In genomic region chr19:50831026-50831396, GRCh38 we compare ENCODE assay signal across 18 cellular contexts. TPM values are rescaled to one million over a fixed set of nuclear protein-coding genes. Genes with fewer than 3 reads are reported as not detected.
A peak's percentile ranks its signal among the peaks of the same experiment; 100 is the strongest.
DNase-seq lines count a peak whose midpoint lies in the region; ATAC-seq and TF ChIP-seq lines count a peak whose summit lies in the region.
"Had no signal": no experiment of that assay in that cellular context is flagged by ENCODE, and none has a peak within 500 bp of the region (broad histone marks: within the 10 kb centered on the region; RNA-seq: fewer than 3 reads in every experiment).

No MANE protein-coding gene starts in this region.

- CTCF ChIA-PET in HEK293 (lab: Yijun Ruan, JAX) = interaction anchor here (1.1 kb wide), 1 partner anchor 75 kb away, joined by 3 read pairs; no protein-coding TSS in a partner anchor

- 0 out of 2 replicates have a peak overlapping the region, but pooled peaks have one; percentile 5 for H3K27ac ChIP-seq in 22Rv1
- no peak overlapping the region for H3K27ac ChIP-seq in HEK293 (ENCODE audit: extremely low read depth, low read depth, low read length)
- H3K27ac ChIP-seq in mucosa of rectum (ENCODE audit: low read depth in 2 of 2, low read length in 2 of 2) = peak overlapping the region; percentile 21 to 70
- no peak overlapping the region for H3K27ac ChIP-seq in WERI-Rb-1

- intact Hi-C loops in mucosa of descending colon (cut with DNase I, micrococcal nuclease) = no loop called here

- TF ChIP-seq CTCF in 22Rv1 (IDR thresholded peaks at IDR 0.05) (no peak), HEK293 (tag by site-specific recombination; IDR thresholded peaks at IDR 0.05) (no peak), WERI-Rb-1 (IDR thresholded peaks at IDR 0.05; ENCODE audit: low read depth, low read length) (no peak), mucosa of descending colon (IDR thresholded peaks at IDR 0.05) (no peak)

- H3K4me1 ChIP-seq in HEK293 (ENCODE audit: control insufficient read depth, insufficient read depth, low read length) (no peaks in the 10 kb centered on the region; the same call in 1 of the 2 replicates), mucosa of rectum (ENCODE audit: control insufficient read depth in 2 of 2, insufficient read depth in 2 of 2, low read length in 2 of 2) (peaks cover 5 to 6% of the 10 kb centered on the region in 2 donors), mucosa of descending colon (ENCODE audit: low read depth) (peaks cover 7% of the 10 kb centered on the region)
- H3K4me1 ChIP-seq: Caco-2 had no signal

- H3K36me3 ChIP-seq in HEK293 (ENCODE audit: control insufficient read depth in 2 of 2, insufficient read depth in 1 of 2, low read length in 2 of 2) (no peaks in the 10 kb centered on the region), mucosa of rectum (ENCODE audit: control insufficient read depth in 2 of 2, insufficient read depth in 2 of 2, low read length in 2 of 2) (no peaks in the 10 kb centered on the region), WERI-Rb-1 (no peaks in the 10 kb centered on the region), mucosa of descending colon (ENCODE audit: low read depth) (no peaks in the 10 kb centered on the region)
- H3K36me3 ChIP-seq: BE2C had no signal

- H3K27me3 ChIP-seq in mucosa of rectum (ENCODE audit: control insufficient read depth in 2 of 2, insufficient read depth in 2 of 2, low read length in 2 of 2) (peaks cover 0 to 5% of the 10 kb centered on the region in 2 donors), WERI-Rb-1 (ENCODE audit: insufficient read depth, low read depth, severe bottlenecking) (peaks cover 11% of the 10 kb centered on the region)
- H3K27me3 ChIP-seq: BE2C had no signal

- H3K9ac ChIP-seq in mucosa of rectum (ENCODE audit: low read depth in 1 of 2, low read length in 2 of 2) = peak overlapping the region in 1 of 2 donors; percentile 47

- no peak overlapping the region for H3K4me3 ChIP-seq in HEK293 (ENCODE audit: low read depth, low read length)
- H3K4me3 ChIP-seq in mucosa of rectum (ENCODE audit: low read length in 2 of 2) = no peak overlapping the region
- H3K4me3 ChIP-seq in WERI-Rb-1 (ENCODE audit: low read depth, low read length) = no peak overlapping the region
- H3K4me3 ChIP-seq in mucosa of descending colon = no peak overlapping the region
- H3K4me3 ChIP-seq: GM23338 had no signal

- H3K9me3 ChIP-seq in HEK293 (ENCODE audit: control insufficient read depth, insufficient read depth, low read depth, low read length) (no peaks in the 10 kb centered on the region), mucosa of rectum (ENCODE audit: control insufficient read depth in 2 of 2, low read length in 2 of 2) (no peaks in the 10 kb centered on the region), WERI-Rb-1 (ENCODE audit: severe bottlenecking) (peaks cover 8% of the 10 kb centered on the region), mucosa of descending colon (no peaks in the 10 kb centered on the region)
- H3K9me3 ChIP-seq: BE2C, Caco-2 had no signal

- ATAC-seq in mucosa of descending colon = no peak

- peak; percentile 4 for DNase-seq in dedifferentiated amniotic fluid mesenchymal stem cell (ENCODE audit: extremely low spot score)
- no peak for DNase-seq in WERI-Rb-1
- DNase-seq in stimulated activated naive CD4-positive, alpha-beta T cell (lab: John Stamatoyannopoulos, UW) = no peak
- no peak for DNase-seq in mucosa of descending colon
- DNase-seq in hypothalamus (lab: John Stamatoyannopoulos, UW) = no peak
- DNase-seq: ACHN; BE2C; C1 segment of cervical spinal cord; Caco-2; CD4-positive, alpha-beta T cell; GDM1; HCEC 1CT; HFFc6 had no signal

- POLR2A ChIA-PET in HEK293 (lab: Yijun Ruan, JAX) = interaction anchor here (1.2 kb wide), 1 partner anchor 26 kb away, joined by 4 read pairs; no protein-coding TSS in a partner anchor

TF ChIP-seq in HEK293, 187 proteins besides CTCF, POLR2A, EP300 and RAD21:
- TF ChIP-seq ZNF768 (tag by site-specific recombination; IDR thresholded peaks at IDR 0.05) (peak; percentile 61; the same call in 1 of the 2 replicates), ZFP69B (tag by site-specific recombination; IDR thresholded peaks at IDR 0.05) (no peak), ZNF623 (tag by site-specific recombination; IDR thresholded peaks at IDR 0.05) (peak; percentile 64), ZEB2 (tag by site-specific recombination; IDR thresholded peaks at IDR 0.05) (no peak), ZNF311 (tag by site-specific recombination; IDR thresholded peaks at IDR 0.05; ENCODE audit: borderline replicate concordance) (no peak), ZNF121 (tag by site-specific recombination; IDR thresholded peaks at IDR 0.05) (no peak), ZNF292 (tag by site-specific recombination; IDR thresholded peaks at IDR 0.05; ENCODE audit: borderline replicate concordance, low read depth) (no peak)
- TF ChIP-seq, protein P1, sequence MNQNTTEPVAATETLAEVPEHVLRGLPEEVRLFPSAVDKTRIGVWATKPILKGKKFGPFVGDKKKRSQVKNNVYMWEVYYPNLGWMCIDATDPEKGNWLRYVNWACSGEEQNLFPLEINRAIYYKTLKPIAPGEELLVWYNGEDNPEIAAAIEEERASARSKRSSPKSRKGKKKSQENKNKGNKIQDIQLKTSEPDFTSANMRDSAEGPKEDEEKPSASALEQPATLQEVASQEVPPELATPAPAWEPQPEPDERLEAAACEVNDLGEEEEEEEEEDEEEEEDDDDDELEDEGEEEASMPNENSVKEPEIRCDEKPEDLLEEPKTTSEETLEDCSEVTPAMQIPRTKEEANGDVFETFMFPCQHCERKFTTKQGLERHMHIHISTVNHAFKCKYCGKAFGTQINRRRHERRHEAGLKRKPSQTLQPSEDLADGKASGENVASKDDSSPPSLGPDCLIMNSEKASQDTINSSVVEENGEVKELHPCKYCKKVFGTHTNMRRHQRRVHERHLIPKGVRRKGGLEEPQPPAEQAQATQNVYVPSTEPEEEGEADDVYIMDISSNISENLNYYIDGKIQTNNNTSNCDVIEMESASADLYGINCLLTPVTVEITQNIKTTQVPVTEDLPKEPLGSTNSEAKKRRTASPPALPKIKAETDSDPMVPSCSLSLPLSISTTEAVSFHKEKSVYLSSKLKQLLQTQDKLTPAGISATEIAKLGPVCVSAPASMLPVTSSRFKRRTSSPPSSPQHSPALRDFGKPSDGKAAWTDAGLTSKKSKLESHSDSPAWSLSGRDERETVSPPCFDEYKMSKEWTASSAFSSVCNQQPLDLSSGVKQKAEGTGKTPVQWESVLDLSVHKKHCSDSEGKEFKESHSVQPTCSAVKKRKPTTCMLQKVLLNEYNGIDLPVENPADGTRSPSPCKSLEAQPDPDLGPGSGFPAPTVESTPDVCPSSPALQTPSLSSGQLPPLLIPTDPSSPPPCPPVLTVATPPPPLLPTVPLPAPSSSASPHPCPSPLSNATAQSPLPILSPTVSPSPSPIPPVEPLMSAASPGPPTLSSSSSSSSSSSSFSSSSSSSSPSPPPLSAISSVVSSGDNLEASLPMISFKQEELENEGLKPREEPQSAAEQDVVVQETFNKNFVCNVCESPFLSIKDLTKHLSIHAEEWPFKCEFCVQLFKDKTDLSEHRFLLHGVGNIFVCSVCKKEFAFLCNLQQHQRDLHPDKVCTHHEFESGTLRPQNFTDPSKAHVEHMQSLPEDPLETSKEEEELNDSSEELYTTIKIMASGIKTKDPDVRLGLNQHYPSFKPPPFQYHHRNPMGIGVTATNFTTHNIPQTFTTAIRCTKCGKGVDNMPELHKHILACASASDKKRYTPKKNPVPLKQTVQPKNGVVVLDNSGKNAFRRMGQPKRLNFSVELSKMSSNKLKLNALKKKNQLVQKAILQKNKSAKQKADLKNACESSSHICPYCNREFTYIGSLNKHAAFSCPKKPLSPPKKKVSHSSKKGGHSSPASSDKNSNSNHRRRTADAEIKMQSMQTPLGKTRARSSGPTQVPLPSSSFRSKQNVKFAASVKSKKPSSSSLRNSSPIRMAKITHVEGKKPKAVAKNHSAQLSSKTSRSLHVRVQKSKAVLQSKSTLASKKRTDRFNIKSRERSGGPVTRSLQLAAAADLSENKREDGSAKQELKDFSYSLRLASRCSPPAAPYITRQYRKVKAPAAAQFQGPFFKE (tag by site-specific recombination; IDR thresholded peaks at IDR 0.05; ENCODE audit: borderline replicate concordance) = no peak

RNA-seq across cellular contexts. Expression of gene KLK15, which starts 2.4 kb away (rescaled TPM):
- 1 to 10 TPM in 2 of 3 donors, under 1 TPM in 1; 0.92 to 3.3 (median 2.3) TPM for total RNA-seq in mucosa of descending colon
- total RNA-seq: A172; Caco-2; CD4-positive, alpha-beta T cell; GM23338; HFFc6 had no signal

RNA-seq across cellular contexts. Expression of gene KLK1, which starts 7.4 kb away (rescaled TPM):
- total RNA-seq in mucosa of descending colon = 100 to 1,000 TPM in 1 of 3 donors, 10 to 100 TPM in 2; 29.3 to 130 (median 80.6) TPM
- total RNA-seq: A172; CD4-positive, alpha-beta T cell; HFFc6 had no signal

RNA-seq across cellular contexts. Expression of gene KLK3, which starts 23.7 kb away (rescaled TPM):
- total RNA-seq in mucosa of descending colon = 1 to 10 TPM; 3.7 to 9.0 (median 4.8) TPM
- total RNA-seq: A172; Caco-2; CD4-positive, alpha-beta T cell; GM23338; HFFc6 had no signal

RNA-seq across cellular contexts. Expression of gene ACP4, which starts 40.8 kb away (rescaled TPM):
- total RNA-seq in mucosa of descending colon = not detected
- total RNA-seq: A172; Caco-2; CD4-positive, alpha-beta T cell; GM23338; HFFc6 had no signal

RNA-seq across cellular contexts. Expression of gene KLK2, which starts 42.2 kb away (rescaled TPM):
- total RNA-seq in mucosa of descending colon = under 1 TPM in 1 of 3 donors, not detected in 2; 0.43 TPM
- total RNA-seq: A172; Caco-2; CD4-positive, alpha-beta T cell; HFFc6 had no signal

Comparison
In these comparisons a context has a peak if more than half of its experiments do, and no peak if none do; other contexts are left out.
1. H3K27ac ChIP-seq: peak in 22Rv1 (single experiment) and mucosa of rectum (2 of 2); none in HEK293 (single experiment) and WERI-Rb-1 (single experiment).